Comparison of ENCODE assay signal across 1 cellular context in the genomic region with DNA sequence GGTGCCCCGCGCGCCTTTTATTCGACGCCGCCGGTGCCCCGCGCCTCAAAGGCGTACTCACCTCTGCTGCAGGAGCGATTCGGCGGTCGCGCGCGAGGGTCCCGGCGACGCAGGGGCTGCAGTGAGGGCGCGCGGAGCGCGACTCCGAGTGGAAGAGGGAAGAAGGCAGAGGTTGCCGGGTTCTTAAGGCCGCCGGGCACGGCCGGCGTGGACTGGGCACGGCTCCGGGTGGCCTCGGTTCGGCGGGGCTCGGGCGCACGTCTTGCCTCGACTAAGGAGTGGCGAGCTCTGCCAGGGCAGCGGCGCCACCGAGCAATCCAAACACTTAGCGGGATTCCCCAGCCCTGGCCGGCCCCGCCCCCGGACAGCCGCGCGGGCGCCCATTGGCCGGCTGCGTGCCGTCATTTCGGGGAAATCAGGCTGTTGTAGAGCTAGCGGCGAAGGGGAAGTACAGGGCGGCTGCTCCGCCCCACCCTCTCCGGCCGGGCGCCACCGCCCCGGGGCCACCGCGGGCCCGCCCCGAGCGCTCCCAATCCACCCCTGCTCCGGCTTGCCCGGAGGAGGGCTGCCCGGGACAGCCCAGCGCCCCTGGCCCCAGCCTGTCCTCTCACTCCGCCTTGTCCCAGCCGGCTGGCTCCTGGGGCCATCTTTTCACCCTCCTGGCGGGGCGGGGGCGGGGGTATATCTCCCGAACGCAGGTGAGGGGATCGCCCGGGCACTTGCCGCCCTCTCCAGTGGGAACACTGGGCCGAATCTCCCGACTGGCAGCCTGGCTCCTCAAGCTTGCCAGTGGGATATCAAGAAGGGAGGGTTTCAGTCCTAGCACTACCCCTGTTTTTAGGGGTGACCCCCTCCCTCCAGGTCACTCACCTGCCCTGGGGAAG.
A peak's percentile ranks its signal among the peaks of the same experiment; 100 is the strongest.
TF ChIP-seq lines count a peak whose summit lies in the region.

A gene with protein sequence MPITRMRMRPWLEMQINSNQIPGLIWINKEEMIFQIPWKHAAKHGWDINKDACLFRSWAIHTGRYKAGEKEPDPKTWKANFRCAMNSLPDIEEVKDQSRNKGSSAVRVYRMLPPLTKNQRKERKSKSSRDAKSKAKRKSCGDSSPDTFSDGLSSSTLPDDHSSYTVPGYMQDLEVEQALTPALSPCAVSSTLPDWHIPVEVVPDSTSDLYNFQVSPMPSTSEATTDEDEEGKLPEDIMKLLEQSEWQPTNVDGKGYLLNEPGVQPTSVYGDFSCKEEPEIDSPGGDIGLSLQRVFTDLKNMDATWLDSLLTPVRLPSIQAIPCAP (minus strand): TSS at position 290 of the 884 bp plus-strand sequence. CDS start 1,295 bp downstream, outside the sequence.

TF ChIP-seq in GM12878, 131 proteins besides CTCF, POLR2A, EP300 and RAD21 (continued from another document and continues in another):
- TF ChIP-seq STAT1 (conservative IDR thresholded peaks at IDR 0.05) (peak; percentile 99), POLR2AphosphoS5 (IDR thresholded peaks at IDR 0.05; ENCODE audit: low read length) (peak; percentile 98), MEF2B (IDR thresholded peaks at IDR 0.05; ENCODE audit: partially characterized antibody, poor library complexity, severe bottlenecking) (no peak), POU2F2 (IDR thresholded peaks at IDR 0.05; ENCODE audit: borderline replicate concordance, low read depth, low read length) (peak; percentile 93), HDAC2 (IDR thresholded peaks at IDR 0.05) (no peak), MTA3 (IDR thresholded peaks at IDR 0.05; ENCODE audit: borderline replicate concordance, low read length) (no peak), ZBED1 (IDR thresholded peaks at IDR 0.05; ENCODE audit: borderline replicate concordance) (0 out of 2 replicates have a peak, but pooled peaks have one; percentile 65), BCL11A (IDR thresholded peaks at IDR 0.05; ENCODE audit: low read depth, low read length) (no peak), SIN3A (IDR thresholded peaks at IDR 0.05; ENCODE audit: low read depth, low read length) (0 out of 2 replicates have a peak, but pooled peaks have one; percentile 20), SREBF2 (IDR thresholded peaks at IDR 0.05; ENCODE audit: low read length) (no peak), SIX5 (IDR thresholded peaks at IDR 0.05; ENCODE audit: low read depth, low read length, severe bottlenecking) (no peak), EZH2 (IDR thresholded peaks at IDR 0.05; ENCODE audit: borderline replicate concordance, control insufficient read depth, low read depth, low read length) (no peak), PML (IDR thresholded peaks at IDR 0.05; ENCODE audit: low read length) (no peak), HDAC6 (IDR thresholded peaks at IDR 0.05; ENCODE audit: unreplicated experiment) (peak; percentile 80), NKRF (conservative IDR thresholded peaks at IDR 0.05) (peak; percentile 81), ATF7 (IDR thresholded peaks at IDR 0.05; ENCODE audit: low read depth) (no peak), ZNF384 (IDR thresholded peaks at IDR 0.05; ENCODE audit: borderline replicate concordance, low read depth, low read length) (no peak), STAT3 (IDR thresholded peaks at IDR 0.05; ENCODE audit: low read depth, low read length) (peak; percentile 31; the same call in 1 of the 2 replicates), GATAD2B (conservative IDR thresholded peaks at IDR 0.05; ENCODE audit: low read depth) (0 out of 2 replicates have a peak, but pooled peaks have one; percentile 80), SPI1 (IDR thresholded peaks at IDR 0.05; ENCODE audit: borderline replicate concordance, insufficient read depth, low read depth, low read length) (no peak), ZNF622 (IDR thresholded peaks at IDR 0.05) (no peak), CHD4 (IDR thresholded peaks at IDR 0.05) (no peak), SMAD1 (IDR thresholded peaks at IDR 0.05; ENCODE audit: low read depth, partially characterized antibody) (peak; percentile 66), PRDM15 (CRISPR knock-in tag; IDR thresholded peaks at IDR 0.05) (no peak), ASH2L (IDR thresholded peaks at IDR 0.05; ENCODE audit: borderline replicate concordance, low read depth) (no peak)
- TF ChIP-seq, protein P1, sequence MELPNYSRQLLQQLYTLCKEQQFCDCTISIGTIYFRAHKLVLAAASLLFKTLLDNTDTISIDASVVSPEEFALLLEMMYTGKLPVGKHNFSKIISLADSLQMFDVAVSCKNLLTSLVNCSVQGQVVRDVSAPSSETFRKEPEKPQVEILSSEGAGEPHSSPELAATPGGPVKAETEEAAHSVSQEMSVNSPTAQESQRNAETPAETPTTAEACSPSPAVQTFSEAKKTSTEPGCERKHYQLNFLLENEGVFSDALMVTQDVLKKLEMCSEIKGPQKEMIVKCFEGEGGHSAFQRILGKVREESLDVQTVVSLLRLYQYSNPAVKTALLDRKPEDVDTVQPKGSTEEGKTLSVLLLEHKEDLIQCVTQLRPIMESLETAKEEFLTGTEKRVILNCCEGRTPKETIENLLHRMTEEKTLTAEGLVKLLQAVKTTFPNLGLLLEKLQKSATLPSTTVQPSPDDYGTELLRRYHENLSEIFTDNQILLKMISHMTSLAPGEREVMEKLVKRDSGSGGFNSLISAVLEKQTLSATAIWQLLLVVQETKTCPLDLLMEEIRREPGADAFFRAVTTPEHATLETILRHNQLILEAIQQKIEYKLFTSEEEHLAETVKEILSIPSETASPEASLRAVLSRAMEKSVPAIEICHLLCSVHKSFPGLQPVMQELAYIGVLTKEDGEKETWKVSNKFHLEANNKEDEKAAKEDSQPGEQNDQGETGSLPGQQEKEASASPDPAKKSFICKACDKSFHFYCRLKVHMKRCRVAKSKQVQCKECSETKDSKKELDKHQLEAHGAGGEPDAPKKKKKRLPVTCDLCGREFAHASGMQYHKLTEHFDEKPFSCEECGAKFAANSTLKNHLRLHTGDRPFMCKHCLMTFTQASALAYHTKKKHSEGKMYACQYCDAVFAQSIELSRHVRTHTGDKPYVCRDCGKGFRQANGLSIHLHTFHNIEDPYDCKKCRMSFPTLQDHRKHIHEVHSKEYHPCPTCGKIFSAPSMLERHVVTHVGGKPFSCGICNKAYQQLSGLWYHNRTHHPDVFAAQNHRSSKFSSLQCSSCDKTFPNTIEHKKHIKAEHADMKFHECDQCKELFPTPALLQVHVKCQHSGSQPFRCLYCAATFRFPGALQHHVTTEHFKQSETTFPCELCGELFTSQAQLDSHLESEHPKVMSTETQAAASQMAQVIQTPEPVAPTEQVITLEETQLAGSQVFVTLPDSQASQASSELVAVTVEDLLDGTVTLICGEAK (IDR thresholded peaks at IDR 0.05; ENCODE audit: borderline replicate concordance) = no peak
- TF ChIP-seq, protein P2, sequence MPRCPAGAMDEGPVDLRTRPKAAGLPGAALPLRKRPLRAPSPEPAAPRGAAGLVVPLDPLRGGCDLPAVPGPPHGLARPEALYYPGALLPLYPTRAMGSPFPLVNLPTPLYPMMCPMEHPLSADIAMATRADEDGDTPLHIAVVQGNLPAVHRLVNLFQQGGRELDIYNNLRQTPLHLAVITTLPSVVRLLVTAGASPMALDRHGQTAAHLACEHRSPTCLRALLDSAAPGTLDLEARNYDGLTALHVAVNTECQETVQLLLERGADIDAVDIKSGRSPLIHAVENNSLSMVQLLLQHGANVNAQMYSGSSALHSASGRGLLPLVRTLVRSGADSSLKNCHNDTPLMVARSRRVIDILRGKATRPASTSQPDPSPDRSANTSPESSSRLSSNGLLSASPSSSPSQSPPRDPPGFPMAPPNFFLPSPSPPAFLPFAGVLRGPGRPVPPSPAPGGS (IDR thresholded peaks at IDR 0.05; ENCODE audit: borderline replicate concordance, insufficient read depth, low read depth, low read length, poor library complexity, severe bottlenecking) = peak; percentile 65
- TF ChIP-seq, protein P3, sequence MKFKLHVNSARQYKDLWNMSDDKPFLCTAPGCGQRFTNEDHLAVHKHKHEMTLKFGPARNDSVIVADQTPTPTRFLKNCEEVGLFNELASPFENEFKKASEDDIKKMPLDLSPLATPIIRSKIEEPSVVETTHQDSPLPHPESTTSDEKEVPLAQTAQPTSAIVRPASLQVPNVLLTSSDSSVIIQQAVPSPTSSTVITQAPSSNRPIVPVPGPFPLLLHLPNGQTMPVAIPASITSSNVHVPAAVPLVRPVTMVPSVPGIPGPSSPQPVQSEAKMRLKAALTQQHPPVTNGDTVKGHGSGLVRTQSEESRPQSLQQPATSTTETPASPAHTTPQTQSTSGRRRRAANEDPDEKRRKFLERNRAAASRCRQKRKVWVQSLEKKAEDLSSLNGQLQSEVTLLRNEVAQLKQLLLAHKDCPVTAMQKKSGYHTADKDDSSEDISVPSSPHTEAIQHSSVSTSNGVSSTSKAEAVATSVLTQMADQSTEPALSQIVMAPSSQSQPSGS (IDR thresholded peaks at IDR 0.05; ENCODE audit: low read length) = no peak
- TF ChIP-seq, protein P4, sequence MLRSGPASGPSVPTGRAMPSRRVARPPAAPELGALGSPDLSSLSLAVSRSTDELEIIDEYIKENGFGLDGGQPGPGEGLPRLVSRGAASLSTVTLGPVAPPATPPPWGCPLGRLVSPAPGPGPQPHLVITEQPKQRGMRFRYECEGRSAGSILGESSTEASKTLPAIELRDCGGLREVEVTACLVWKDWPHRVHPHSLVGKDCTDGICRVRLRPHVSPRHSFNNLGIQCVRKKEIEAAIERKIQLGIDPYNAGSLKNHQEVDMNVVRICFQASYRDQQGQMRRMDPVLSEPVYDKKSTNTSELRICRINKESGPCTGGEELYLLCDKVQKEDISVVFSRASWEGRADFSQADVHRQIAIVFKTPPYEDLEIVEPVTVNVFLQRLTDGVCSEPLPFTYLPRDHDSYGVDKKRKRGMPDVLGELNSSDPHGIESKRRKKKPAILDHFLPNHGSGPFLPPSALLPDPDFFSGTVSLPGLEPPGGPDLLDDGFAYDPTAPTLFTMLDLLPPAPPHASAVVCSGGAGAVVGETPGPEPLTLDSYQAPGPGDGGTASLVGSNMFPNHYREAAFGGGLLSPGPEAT (IDR thresholded peaks at IDR 0.05; ENCODE audit: low read depth) = peak; percentile 13; the same call in 1 of the 2 replicates
- TF ChIP-seq, protein P5, sequence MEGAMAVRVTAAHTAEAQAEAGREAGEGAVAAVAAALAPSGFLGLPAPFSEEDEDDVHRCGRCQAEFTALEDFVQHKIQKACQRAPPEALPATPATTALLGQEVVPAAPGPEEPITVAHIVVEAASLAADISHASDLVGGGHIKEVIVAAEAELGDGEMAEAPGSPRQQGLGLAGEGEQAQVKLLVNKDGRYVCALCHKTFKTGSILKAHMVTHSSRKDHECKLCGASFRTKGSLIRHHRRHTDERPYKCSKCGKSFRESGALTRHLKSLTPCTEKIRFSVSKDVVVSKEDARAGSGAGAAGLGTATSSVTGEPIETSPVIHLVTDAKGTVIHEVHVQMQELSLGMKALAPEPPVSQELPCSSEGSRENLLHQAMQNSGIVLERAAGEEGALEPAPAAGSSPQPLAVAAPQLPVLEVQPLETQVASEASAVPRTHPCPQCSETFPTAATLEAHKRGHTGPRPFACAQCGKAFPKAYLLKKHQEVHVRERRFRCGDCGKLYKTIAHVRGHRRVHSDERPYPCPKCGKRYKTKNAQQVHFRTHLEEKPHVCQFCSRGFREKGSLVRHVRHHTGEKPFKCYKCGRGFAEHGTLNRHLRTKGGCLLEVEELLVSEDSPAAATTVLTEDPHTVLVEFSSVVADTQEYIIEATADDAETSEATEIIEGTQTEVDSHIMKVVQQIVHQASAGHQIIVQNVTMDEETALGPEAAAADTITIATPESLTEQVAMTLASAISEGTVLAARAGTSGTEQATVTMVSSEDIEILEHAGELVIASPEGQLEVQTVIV (IDR thresholded peaks at IDR 0.05; ENCODE audit: borderline replicate concordance, partially characterized antibody) = no peak
